23 cellular contexts compared by ENCODE assay signal in the genomic region with DNA sequence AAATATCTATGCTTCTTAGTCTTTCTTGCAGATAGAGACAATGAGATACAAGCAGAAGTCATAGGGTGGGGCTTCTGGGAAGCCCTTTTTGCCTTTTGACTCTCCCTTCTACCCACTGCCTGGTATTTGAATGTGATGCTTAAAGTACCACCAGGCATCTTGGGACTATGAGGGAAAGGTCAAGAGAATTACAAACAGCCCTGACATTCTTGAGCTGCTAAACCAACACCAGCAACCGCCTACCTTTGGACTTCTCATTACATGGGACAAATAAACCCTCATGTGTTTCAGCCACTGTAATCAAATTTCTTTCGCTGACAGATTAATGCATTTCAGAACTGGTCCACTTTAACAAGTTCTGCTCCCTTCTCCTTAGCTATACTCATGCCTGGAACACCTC.
"Had no signal": no experiment of that assay in that cellular context is flagged by ENCODE, and none has a peak within 500 bp of the region (broad histone marks: within the 10 kb centered on the region; RNA-seq: fewer than 3 reads in every experiment).

No MANE protein-coding gene starts in this region.

- H3K36me3 Mint-ChIP-seq: IgD-negative memory B cell had no signal

- H3K27ac ChIP-seq: KMS-11, SJSA1, SK-N-MC had no signal

- H3K9me3 ChIP-seq: SJSA1 had no signal

- H3K4me3 ChIP-seq: K562, SJSA1, SK-N-MC had no signal

- H3K27me3 Mint-ChIP-seq: IgD-negative memory B cell had no signal

- H3K9ac ChIP-seq: KMS-11 had no signal

- H3K27ac Mint-ChIP-seq: IgD-negative memory B cell had no signal

- H3K36me3 ChIP-seq: SJSA1 had no signal

- H3K9me3 Mint-ChIP-seq: IgD-negative memory B cell had no signal

- H3K4me2 ChIP-seq: KMS-11 had no signal

- H3K27me3 ChIP-seq: SJSA1 had no signal

- DNase-seq: Kasumi-1, MM.1S, NCI-H1092 treated with DMSO at 0.1 percent for 48 hours, NCI-H1436, NCI-H187, NCI-H2029, NCI-H2081 treated with DMSO at 0.1 percent for 48 hours, NCI-H2171, NCI-H226, NCI-H446, NCI-H510A, NCI-H524 treated with DMSO at 0.1 percent for 48 hours, NCI-H69, NCI-H774, Right ventricle myocardium superior, RPMI8226, SIG-M5 had no signal

- ATAC-seq: K562 had no signal

- H3K4me1 Mint-ChIP-seq: IgD-negative memory B cell had no signal

- FAIRE-seq: K562, RCC 7860 had no signal
